17 cellular contexts compared by ENCODE assay signal in genomic region chr21:44990921-44991320, GRCh38.
"Had no signal": no experiment of that assay in that cellular context is flagged by ENCODE, and none has a peak within 500 bp of the region (broad histone marks: within the 10 kb centered on the region; RNA-seq: fewer than 3 reads in every experiment).

No MANE protein-coding gene starts in this region.

- H3K4me2 ChIP-seq: neural progenitor cell had no signal

- H3K36me3 ChIP-seq: adrenal gland, neural progenitor cell, thoracic aorta, WERI-Rb-1 had no signal

- DNase-seq: activated CD4-positive, alpha-beta T cell treated with anti-CD3 and anti-CD28 coated beads, Interleukin-2, amount 10 ng/mL, durations not matched to agents 7 days and 5 days; activated CD4-positive, CD25-positive, alpha-beta regulatory T cell treated with anti-CD3 and anti-CD28 coated beads, Interleukin-2, amount 50 U/mL, for 72 hours; activated CD8-positive, alpha-beta memory T cell treated with anti-CD3 and anti-CD28 coated beads, Interleukin-2, amount 10 ng/mL, durations not matched to agents 7 days and 5 days; activated CD8-positive, alpha-beta T cell treated with anti-CD3 and anti-CD28 coated beads for 36 hours; activated T-cell treated with anti-CD3 and anti-CD28 coated beads for 4 hours; adrenal gland; effector memory CD4-positive, alpha-beta T cell; head of caudate nucleus; left colon; stimulated activated CD4-positive, alpha-beta T cell treated with anti-CD3 and anti-CD28 coated beads, Interleukin-2, amount 100 ng/mL, for 24 hours; stimulated activated naive B cell treated with anti-CD40 and anti-IgM and Interleukin-4, amounts not matched to agents 10 μg/mL and 1 μg/mL and 100 μg/mL, for 72 hours; WERI-Rb-1 had no signal

- H2AFZ ChIP-seq: neural progenitor cell had no signal

- H3K27me3 ChIP-seq: adrenal gland, neural progenitor cell had no signal

- H3K4me1 ChIP-seq: neural progenitor cell had no signal

- H3K27ac ChIP-seq: neural progenitor cell, skin epidermis, thoracic aorta, WERI-Rb-1 had no signal

- H3K4me3 ChIP-seq: adrenal gland, neural progenitor cell, skin epidermis, thoracic aorta had no signal

- ATAC-seq: activated CD8-positive, alpha-beta memory T cell treated with anti-CD3 and anti-CD28 coated beads, Interleukin-2, amount 10 ng/mL, durations not matched to agents 7 days and 5 days; activated CD8-positive, alpha-beta T cell treated with anti-CD3 and anti-CD28 coated beads for 36 hours; left colon; naive thymus-derived CD8-positive, alpha-beta T cell; SK-N-SH treated with all-trans-retinoic acid at 6 μM for 48 hours; stimulated activated naive B cell treated with anti-CD40 and anti-IgM and Interleukin-4, amounts not matched to agents 10 μg/mL and 1 μg/mL and 100 μg/mL, for 72 hours had no signal

- H3K9ac ChIP-seq: neural progenitor cell had no signal

- H3K9me3 ChIP-seq: adrenal gland, thoracic aorta had no signal
